8 cellular contexts compared by ENCODE assay signal in the genomic region with DNA sequence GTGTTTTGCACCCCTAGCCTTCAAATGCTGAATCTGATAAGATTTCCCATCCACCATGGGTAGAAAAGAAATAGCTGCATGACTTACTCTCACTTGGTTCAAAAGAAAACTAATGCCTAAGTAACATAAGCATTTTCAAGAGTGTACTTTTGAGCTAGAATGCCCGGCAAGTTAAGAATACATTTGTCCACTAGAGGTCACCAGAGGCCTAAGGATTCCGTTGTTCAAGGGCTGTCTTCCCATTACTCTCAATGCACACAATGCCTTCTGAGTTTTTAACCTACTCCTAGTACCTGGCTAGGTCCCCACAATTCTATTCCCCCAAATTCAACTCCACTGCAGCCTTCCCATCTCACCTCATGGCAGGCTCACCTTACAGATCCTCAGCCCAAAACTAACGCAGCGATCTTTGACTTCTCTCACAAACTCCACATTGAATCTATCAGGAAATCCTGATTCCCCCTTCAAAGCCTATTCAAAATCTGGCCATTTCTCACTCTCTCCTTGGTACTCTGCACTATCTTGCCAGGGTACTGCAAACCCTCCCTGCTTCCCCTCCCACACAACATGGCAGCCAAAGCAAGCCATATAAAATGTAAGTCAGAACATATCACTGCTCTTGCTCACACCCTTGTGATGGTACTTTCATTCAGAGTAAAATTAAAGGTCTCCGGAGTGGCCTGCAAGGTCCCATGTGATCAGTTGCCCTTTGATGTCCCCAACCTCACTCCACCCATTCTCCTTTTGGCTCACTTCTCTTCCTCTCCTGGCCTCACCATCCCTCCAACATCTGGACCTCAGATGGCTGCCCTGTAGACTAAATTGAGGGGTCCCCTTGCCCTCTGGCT. TPM values are rescaled to one million over a fixed set of nuclear protein-coding genes. Genes with fewer than 3 reads are reported as not detected.
A peak's percentile ranks its signal among the peaks of the same experiment; 100 is the strongest.
DNase-seq lines count a peak whose midpoint lies in the region; ATAC-seq and TF ChIP-seq lines count a peak whose summit lies in the region.

No MANE protein-coding gene starts in this region.

- H3K4me3 ChIP-seq in CD4-positive, CD25-positive, alpha-beta regulatory T cell (ENCODE audit: low read depth, low read length) = no peak overlapping the region
- H3K4me3 ChIP-seq in coronary artery = no peak overlapping the region
- H3K4me3 ChIP-seq in right lobe of liver = no peak overlapping the region

- H3K9me3 ChIP-seq in CD4-positive, CD25-positive, alpha-beta regulatory T cell (ENCODE audit: control insufficient read depth in 2 of 2, low read length in 2 of 2) = no peaks in the 10 kb centered on the region
- H3K9me3 ChIP-seq in right lobe of liver = no peaks in the 10 kb centered on the region

- H3K36me3 ChIP-seq in CD4-positive, CD25-positive, alpha-beta regulatory T cell (ENCODE audit: control insufficient read depth, insufficient read depth, low read length) = peaks cover 79% of the 10 kb centered on the region
- no peaks in the 10 kb centered on the region for H3K36me3 ChIP-seq in right lobe of liver

- no peaks in the 10 kb centered on the region for H3K4me1 ChIP-seq in CD4-positive, CD25-positive, alpha-beta regulatory T cell (ENCODE audit: control insufficient read depth, insufficient read depth, low read length, poor library complexity, severe bottlenecking)
- H3K4me1 ChIP-seq in right lobe of liver = no peaks in the 10 kb centered on the region

- no peaks in the 10 kb centered on the region for H3K27me3 ChIP-seq in CD4-positive, CD25-positive, alpha-beta regulatory T cell (ENCODE audit: control insufficient read depth, insufficient read depth, low read length)
- H3K27me3 ChIP-seq in right lobe of liver = no peaks in the 10 kb centered on the region

- H3K4me1 Mint-ChIP-seq in CD4-positive, CD25-positive, alpha-beta regulatory T cell = peaks cover 4 to 21% (median 15%) of the 10 kb centered on the region in 4 donors
- H3K4me1 Mint-ChIP-seq in stimulated activated naive B cell treated with anti-CD40 and anti-IgM and Interleukin-4, amounts not matched to agents 10 μg/mL and 1 μg/mL and 100 μg/mL, for 72 hours = peaks cover 3 to 4% of the 10 kb centered on the region in 2 donors

- H3K9me3 Mint-ChIP-seq in CD4-positive, CD25-positive, alpha-beta regulatory T cell = no peaks in the 10 kb centered on the region
- H3K9me3 Mint-ChIP-seq in stimulated activated naive B cell treated with anti-CD40 and anti-IgM and Interleukin-4, amounts not matched to agents 10 μg/mL and 1 μg/mL and 100 μg/mL, for 72 hours = no peaks in the 10 kb centered on the region

- intact Hi-C loops in right lobe of liver (cut with DNase I) = loop anchor here in 1 of 2 donors (10.0 kb wide), 1 partner anchor 198 kb away; no protein-coding TSS in a partner anchor

- peaks cover 32% of the 10 kb centered on the region for H3K36me3 Mint-ChIP-seq in CD4-positive, CD25-positive, alpha-beta regulatory T cell
- peaks cover 10 to 24% of the 10 kb centered on the region in 2 donors for H3K36me3 Mint-ChIP-seq in stimulated activated naive B cell treated with anti-CD40 and anti-IgM and Interleukin-4, amounts not matched to agents 10 μg/mL and 1 μg/mL and 100 μg/mL, for 72 hours

- no peak overlapping the region for H3K27ac ChIP-seq in CD4-positive, CD25-positive, alpha-beta regulatory T cell (ENCODE audit: insufficient read depth, low read length, poor library complexity, severe bottlenecking)
- H3K27ac ChIP-seq in coronary artery (no peak overlapping the region), right lobe of liver (no peak overlapping the region)

- H3K27ac Mint-ChIP-seq in CD4-positive, CD25-positive, alpha-beta regulatory T cell = peak overlapping the region in 1 of 3 donors; percentile 62
- no peak overlapping the region for H3K27ac Mint-ChIP-seq in stimulated activated naive B cell treated with anti-CD40 and anti-IgM and Interleukin-4, amounts not matched to agents 10 μg/mL and 1 μg/mL and 100 μg/mL, for 72 hours

- 42% methylated on average over 4 of the region's 5 CpGs for WGBS in right lobe of liver (ENCODE audit: insufficient coverage, low coverage, low lambda C conversion rate, missing lambda C conversion rate)

- no peak for TF ChIP-seq POLR2A in right lobe of liver (IDR thresholded peaks at IDR 0.05)

- ATAC-seq in CD4-positive, CD25-positive, alpha-beta regulatory T cell (ENCODE audit: low read depth in 2 of 2) = peak; percentile 84 to 87
- ATAC-seq in GM19043 (IDR thresholded peaks at IDR 0.05; ENCODE audit: low read depth, unreplicated experiment) = peak; percentile 82
- peak; percentile 94 for ATAC-seq in HG03175 (IDR thresholded peaks at IDR 0.05; ENCODE audit: unreplicated experiment)
- ATAC-seq in right lobe of liver = peak; percentile 95 to 98 (median 97)
- ATAC-seq in stimulated activated naive B cell treated with anti-CD40 and anti-IgM and Interleukin-4, amounts not matched to agents 10 μg/mL and 1 μg/mL and 100 μg/mL, for 72 hours (replicated peaks) = peak; percentile 75 to 89

- TF ChIP-seq CTCF in coronary artery (IDR thresholded peaks at IDR 0.05) = peak; percentile 39
- peak; percentile 70 to 83 (median 79) for TF ChIP-seq CTCF in right lobe of liver (IDR thresholded peaks at IDR 0.05)

- no peak overlapping the region for H3K4me3 Mint-ChIP-seq in CD4-positive, CD25-positive, alpha-beta regulatory T cell
- no peak overlapping the region for H3K4me3 Mint-ChIP-seq in stimulated activated naive B cell treated with anti-CD40 and anti-IgM and Interleukin-4, amounts not matched to agents 10 μg/mL and 1 μg/mL and 100 μg/mL, for 72 hours

- DNase-seq in CD4-positive, CD25-positive, alpha-beta regulatory T cell = peak; percentile 42 to 83 (median 75)
- peak; percentile 68 for DNase-seq in NCI-H2171 (lab: John Stamatoyannopoulos, UW)
- DNase-seq in UCSD-AML1 (lab: John Stamatoyannopoulos, UW; ENCODE audit: unreplicated experiment) = peak; percentile 17
- no peak for DNase-seq in coronary artery (ENCODE audit: low spot score)
- DNase-seq in right lobe of liver = peak in 1 of 3 donors; percentile 58
- peak; percentile 27 for DNase-seq in stimulated activated naive B cell treated with anti-CD40 and anti-IgM and Interleukin-4, amounts not matched to agents 10 μg/mL and 1 μg/mL and 100 μg/mL, for 72 hours

- no peaks in the 10 kb centered on the region for H3K27me3 Mint-ChIP-seq in CD4-positive, CD25-positive, alpha-beta regulatory T cell
- H3K27me3 Mint-ChIP-seq in stimulated activated naive B cell treated with anti-CD40 and anti-IgM and Interleukin-4, amounts not matched to agents 10 μg/mL and 1 μg/mL and 100 μg/mL, for 72 hours = no peaks in the 10 kb centered on the region

RNA-seq across cellular contexts. Expression of gene OXCT1, which starts 13.4 kb away (rescaled TPM):
- 27.4 TPM for total RNA-seq in CD4-positive, CD25-positive, alpha-beta regulatory T cell
- polyA plus RNA-seq in CD4-positive, CD25-positive, alpha-beta regulatory T cell = 10 to 100 TPM; 22.3 to 31.3 (median 29.6) TPM
- total RNA-seq in right lobe of liver = under 1 TPM; 0.24 to 0.75 (median 0.61) TPM

RNA-seq across cellular contexts. Expression of gene RIMOC1, which starts 47.3 kb away (rescaled TPM):
- total RNA-seq in CD4-positive, CD25-positive, alpha-beta regulatory T cell = 13.7 TPM
- polyA plus RNA-seq in CD4-positive, CD25-positive, alpha-beta regulatory T cell = 10 to 100 TPM; 11.2 to 12.5 (median 11.7) TPM
- 10 to 100 TPM in 2 of 6 experiments, 1 to 10 TPM in 4; 7.6 to 15.5 (median 9.0) TPM for total RNA-seq in right lobe of liver

Comparison
In these comparisons a context has a peak if more than half of its experiments do, and no peak if none do; other contexts are left out.
1. RNA of gene OXCT1, which starts 13.4 kb away (total RNA-seq): 27.4 TPM in CD4-positive, CD25-positive, alpha-beta regulatory T cell (single experiment); 0.24 to 0.75 TPM in right lobe of liver; every median in the first group is over 10 times any median in the second.
2. Peak in every context shown above with its lines, with median percentiles within 50 percentile points of each other: ATAC-seq.